Comparison of ENCODE assay signal across 20 cellular contexts in the genomic region with DNA sequence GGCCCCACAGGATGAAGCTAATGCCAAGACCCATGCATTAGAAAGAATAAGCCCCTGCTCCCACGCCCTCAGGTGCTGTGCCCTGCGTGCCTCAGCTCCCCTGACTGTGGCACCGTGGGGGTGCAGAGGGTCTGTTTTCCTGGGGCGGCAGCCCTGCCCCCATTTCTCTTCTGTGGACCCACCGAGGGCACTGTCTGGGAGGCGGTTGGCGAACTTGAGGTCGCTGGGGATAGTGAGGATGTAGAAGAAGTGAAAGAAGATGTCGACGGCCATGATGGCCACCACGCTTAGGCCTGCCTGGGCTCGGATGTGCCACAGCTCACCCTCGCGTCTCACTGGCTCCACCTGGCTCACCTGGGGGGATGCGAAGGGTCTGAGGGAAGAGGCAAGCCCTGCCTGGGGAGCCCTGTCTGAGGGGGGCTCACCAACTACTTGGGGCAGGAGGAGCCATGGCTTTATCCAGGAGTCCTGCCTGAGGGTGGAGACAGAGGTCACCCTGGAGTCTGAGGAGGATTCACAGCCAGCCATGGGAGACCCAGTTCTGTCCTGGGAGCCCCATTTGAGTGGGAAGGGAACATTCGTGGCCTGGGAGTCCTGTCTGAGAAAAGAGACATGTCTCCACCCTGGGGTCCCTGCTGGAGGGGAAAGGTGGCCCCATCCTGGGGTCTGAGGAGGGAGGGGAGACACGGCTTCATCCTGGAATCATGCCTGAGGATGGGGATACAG. TPM values are rescaled to one million over a fixed set of nuclear protein-coding genes. Genes with fewer than 3 reads are reported as not detected.
"Had no signal": no experiment of that assay in that cellular context is flagged by ENCODE, and none has a peak within 500 bp of the region (broad histone marks: within the 10 kb centered on the region; RNA-seq: fewer than 3 reads in every experiment).

No MANE protein-coding gene starts in this region.

- H3K4me3 Mint-ChIP-seq: activated T-cell treated with anti-CD3 and anti-CD28 coated beads, Interleukin-2, amount 50 U/mL, for 4 hours; natural killer cell; stimulated activated naive CD8-positive, alpha-beta T cell treated with anti-CD3 and anti-CD28 coated beads, Interleukin-15, amount 100 ng/mL, for 72 hours; T-cell had no signal

- H3K27me3 ChIP-seq: colonic mucosa had no signal

- H3K27ac ChIP-seq: colonic mucosa, esophagus squamous epithelium, prostate gland, SK-N-MC, spleen, thoracic aorta had no signal

- H3K4me1 ChIP-seq: colonic mucosa, esophagus squamous epithelium, prostate gland had no signal

- H3K9me3 Mint-ChIP-seq: activated naive CD4-positive, alpha-beta T cell treated with anti-CD3 and anti-CD28 coated beads, Interleukin-2, amount 50 U/mL, for 72 hours; activated T-cell treated with anti-CD3 and anti-CD28 coated beads, Interleukin-2, amount 50 U/mL, for 4 hours; natural killer cell; stimulated activated naive CD8-positive, alpha-beta T cell treated with anti-CD3 and anti-CD28 coated beads, Interleukin-15, amount 100 ng/mL, for 72 hours; T-cell had no signal

- H3K4me3 ChIP-seq: colonic mucosa, esophagus squamous epithelium, prostate gland, SK-N-MC, spleen, thoracic aorta had no signal

- ATAC-seq: activated naive CD4-positive, alpha-beta T cell treated with anti-CD3 and anti-CD28 coated beads, Interleukin-2, amount 50 U/mL, for 72 hours; activated T-cell treated with anti-CD3 and anti-CD28 coated beads, Interleukin-2, amount 50 U/mL, for 4 hours; natural killer cell; sciatic nerve; stimulated activated naive CD8-positive, alpha-beta T cell treated with anti-CD3 and anti-CD28 coated beads, Interleukin-15, amount 100 ng/mL, for 72 hours; T-cell had no signal

- H3K9me3 ChIP-seq: colonic mucosa, esophagus squamous epithelium, prostate gland, spleen, thoracic aorta had no signal

- DNase-seq: activated CD4-positive, CD25-positive, alpha-beta regulatory T cell treated with anti-CD3 and anti-CD28 coated beads, Interleukin-2, amount 50 U/mL, for 72 hours; activated gamma-delta T cell; activated T-cell treated with anti-CD3 and anti-CD28 coated beads, Interleukin-2, amount 50 U/mL, for 4 hours; central memory CD4-positive, alpha-beta T cell; colonic mucosa; effector CD4-positive, alpha-beta T cell; esophagus squamous epithelium; mesenchymal stem cell; natural killer cell; spleen; stimulated activated naive CD8-positive, alpha-beta T cell treated with anti-CD3 and anti-CD28 coated beads, Interleukin-15, amount 100 ng/mL, for 72 hours; T-helper 9 cell had no signal

- H3K27ac Mint-ChIP-seq: activated naive CD4-positive, alpha-beta T cell treated with anti-CD3 and anti-CD28 coated beads, Interleukin-2, amount 50 U/mL, for 72 hours; natural killer cell; stimulated activated naive CD8-positive, alpha-beta T cell treated with anti-CD3 and anti-CD28 coated beads, Interleukin-15, amount 100 ng/mL, for 72 hours; T-cell had no signal

- H3K36me3 ChIP-seq: colonic mucosa, esophagus squamous epithelium, prostate gland, spleen, thoracic aorta had no signal

- H3K36me3 Mint-ChIP-seq: activated naive CD4-positive, alpha-beta T cell treated with anti-CD3 and anti-CD28 coated beads, Interleukin-2, amount 50 U/mL, for 72 hours; natural killer cell; T-cell had no signal

RNA-seq across cellular contexts. Expression of a gene that starts 5.1 kb away (rescaled TPM):
- total RNA-seq: activated naive CD4-positive, alpha-beta T cell treated with anti-CD3 and anti-CD28 coated beads, Interleukin-2, amount 50 U/mL, for 72 hours; activated T-cell treated with anti-CD3 and anti-CD28 coated beads, Interleukin-2, amount 50 U/mL, for 4 hours; endothelial cell of umbilical vein; esophagus squamous epithelium; fibroblast of villous mesenchyme; natural killer cell; sciatic nerve; spleen; T-cell; thoracic aorta had no signal

RNA-seq across cellular contexts. Expression of a gene that starts 12.2 kb away (rescaled TPM):
- total RNA-seq: activated naive CD4-positive, alpha-beta T cell treated with anti-CD3 and anti-CD28 coated beads, Interleukin-2, amount 50 U/mL, for 72 hours; activated T-cell treated with anti-CD3 and anti-CD28 coated beads, Interleukin-2, amount 50 U/mL, for 4 hours; colonic mucosa; endothelial cell of umbilical vein; esophagus squamous epithelium; fibroblast of villous mesenchyme; natural killer cell; spleen; T-cell; thoracic aorta had no signal
